20 cellular contexts compared by ENCODE assay signal in the genomic region with DNA sequence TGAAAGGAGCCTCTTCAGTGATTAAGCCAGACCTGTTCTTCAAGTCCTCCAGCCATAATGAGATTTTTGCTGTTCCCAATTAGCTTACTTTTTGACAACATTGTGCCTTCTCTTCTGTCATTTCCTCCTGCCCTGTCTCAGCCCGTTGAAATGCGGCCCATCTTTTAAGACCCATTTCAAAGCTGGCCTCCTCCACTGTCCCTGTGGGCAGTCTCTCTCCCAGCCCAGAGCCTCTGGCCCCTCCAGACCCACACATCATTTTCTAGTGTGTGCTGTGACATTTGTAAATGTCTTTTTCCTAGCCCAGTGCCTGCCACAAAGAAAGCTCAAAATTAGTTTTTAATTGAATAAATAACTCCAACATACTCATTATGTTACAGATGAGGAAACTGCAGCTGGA.
"Had no signal": no experiment of that assay in that cellular context is flagged by ENCODE, and none has a peak within 500 bp of the region (broad histone marks: within the 10 kb centered on the region; RNA-seq: fewer than 3 reads in every experiment).

No MANE protein-coding gene starts in this region.

- H3K27ac ChIP-seq: epithelial cell of prostate, esophagus muscularis mucosa, gastrocnemius medialis, heart right ventricle, parathyroid adenoma, prostate gland, skin epidermis, testis, tibial nerve had no signal

- H3K9me3 ChIP-seq: esophagus muscularis mucosa, gastrocnemius medialis, heart right ventricle, prostate gland, testis, tibial nerve had no signal

- ATAC-seq: gastrocnemius medialis; heart right ventricle; left cardiac atrium; left ventricle myocardium superior; sciatic nerve; stimulated activated naive B cell treated with anti-CD40 and anti-IgM and Interleukin-4, amounts not matched to agents 10 μg/mL and 1 μg/mL and 100 μg/mL, for 72 hours; stimulated activated naive CD8-positive, alpha-beta T cell treated with anti-CD3 and anti-CD28 coated beads, Interleukin-15, amount 100 ng/mL, for 72 hours had no signal

- H3K4me1 ChIP-seq: esophagus muscularis mucosa, gastrocnemius medialis, heart right ventricle, parathyroid adenoma, prostate gland, testis, tibial nerve had no signal

- H3K4me3 ChIP-seq: dorsolateral prefrontal cortex, esophagus muscularis mucosa, gastrocnemius medialis, heart right ventricle, prostate gland, skin epidermis, testis, tibial nerve had no signal

- H3K36me3 ChIP-seq: esophagus muscularis mucosa, gastrocnemius medialis, heart right ventricle, prostate gland, tibial nerve had no signal

- H3K9ac ChIP-seq: parathyroid adenoma had no signal

- DNase-seq: cortex of kidney; effector CD8-positive, alpha-beta T cell; gastrocnemius medialis; heart right ventricle; hypothalamus; left cardiac atrium; left ventricle myocardium superior; stimulated activated CD4-positive, alpha-beta T cell treated with anti-CD3 and anti-CD28 coated beads, Interleukin-2, amount 100 ng/mL, for 24 hours; stimulated activated CD4-positive, alpha-beta T cell treated with anti-CD3 and anti-CD28 coated beads, Interleukin-4, amount 100 ng/mL, for 4 hours; stimulated activated naive B cell treated with anti-CD40 and anti-IgM and Interleukin-4, amounts not matched to agents 10 μg/mL and 1 μg/mL and 100 μg/mL, for 72 hours; stimulated activated naive CD8-positive, alpha-beta T cell treated with anti-CD3 and anti-CD28 coated beads, Interleukin-15, amount 100 ng/mL, for 72 hours; testis had no signal

- H2AFZ ChIP-seq: parathyroid adenoma had no signal

- H3K27me3 ChIP-seq: gastrocnemius medialis, testis had no signal
